1 cellular context compared by ENCODE assay signal in genomic region chr2:112684415-112684775, GRCh38.
TF ChIP-seq lines count a peak whose summit lies in the region.

No MANE protein-coding gene starts in this region.

TF ChIP-seq in GM23338, 12 proteins besides CTCF, POLR2A, EP300 and RAD21 (continued from another document):
- TF ChIP-seq ZNF462 (CRISPR knock-in tag; IDR thresholded peaks at IDR 0.05) (no peak), ZNF114 (CRISPR knock-in tag; IDR thresholded peaks at IDR 0.05) (no peak), EZH2 (IDR thresholded peaks at IDR 0.05; ENCODE audit: low read depth, unreplicated experiment) (no peak), CREB1 (CRISPR knock-in tag; IDR thresholded peaks at IDR 0.05; ENCODE audit: low read depth) (no peak), JUNB (IDR thresholded peaks at IDR 0.05; ENCODE audit: unreplicated experiment) (no peak), NANOG (IDR thresholded peaks at IDR 0.05; ENCODE audit: borderline replicate concordance) (no peak)
- TF ChIP-seq, protein P1, sequence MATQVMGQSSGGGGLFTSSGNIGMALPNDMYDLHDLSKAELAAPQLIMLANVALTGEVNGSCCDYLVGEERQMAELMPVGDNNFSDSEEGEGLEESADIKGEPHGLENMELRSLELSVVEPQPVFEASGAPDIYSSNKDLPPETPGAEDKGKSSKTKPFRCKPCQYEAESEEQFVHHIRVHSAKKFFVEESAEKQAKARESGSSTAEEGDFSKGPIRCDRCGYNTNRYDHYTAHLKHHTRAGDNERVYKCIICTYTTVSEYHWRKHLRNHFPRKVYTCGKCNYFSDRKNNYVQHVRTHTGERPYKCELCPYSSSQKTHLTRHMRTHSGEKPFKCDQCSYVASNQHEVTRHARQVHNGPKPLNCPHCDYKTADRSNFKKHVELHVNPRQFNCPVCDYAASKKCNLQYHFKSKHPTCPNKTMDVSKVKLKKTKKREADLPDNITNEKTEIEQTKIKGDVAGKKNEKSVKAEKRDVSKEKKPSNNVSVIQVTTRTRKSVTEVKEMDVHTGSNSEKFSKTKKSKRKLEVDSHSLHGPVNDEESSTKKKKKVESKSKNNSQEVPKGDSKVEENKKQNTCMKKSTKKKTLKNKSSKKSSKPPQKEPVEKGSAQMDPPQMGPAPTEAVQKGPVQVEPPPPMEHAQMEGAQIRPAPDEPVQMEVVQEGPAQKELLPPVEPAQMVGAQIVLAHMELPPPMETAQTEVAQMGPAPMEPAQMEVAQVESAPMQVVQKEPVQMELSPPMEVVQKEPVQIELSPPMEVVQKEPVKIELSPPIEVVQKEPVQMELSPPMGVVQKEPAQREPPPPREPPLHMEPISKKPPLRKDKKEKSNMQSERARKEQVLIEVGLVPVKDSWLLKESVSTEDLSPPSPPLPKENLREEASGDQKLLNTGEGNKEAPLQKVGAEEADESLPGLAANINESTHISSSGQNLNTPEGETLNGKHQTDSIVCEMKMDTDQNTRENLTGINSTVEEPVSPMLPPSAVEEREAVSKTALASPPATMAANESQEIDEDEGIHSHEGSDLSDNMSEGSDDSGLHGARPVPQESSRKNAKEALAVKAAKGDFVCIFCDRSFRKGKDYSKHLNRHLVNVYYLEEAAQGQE (IDR thresholded peaks at IDR 0.05; ENCODE audit: unreplicated experiment), result no peak
- TF ChIP-seq, protein P2, sequence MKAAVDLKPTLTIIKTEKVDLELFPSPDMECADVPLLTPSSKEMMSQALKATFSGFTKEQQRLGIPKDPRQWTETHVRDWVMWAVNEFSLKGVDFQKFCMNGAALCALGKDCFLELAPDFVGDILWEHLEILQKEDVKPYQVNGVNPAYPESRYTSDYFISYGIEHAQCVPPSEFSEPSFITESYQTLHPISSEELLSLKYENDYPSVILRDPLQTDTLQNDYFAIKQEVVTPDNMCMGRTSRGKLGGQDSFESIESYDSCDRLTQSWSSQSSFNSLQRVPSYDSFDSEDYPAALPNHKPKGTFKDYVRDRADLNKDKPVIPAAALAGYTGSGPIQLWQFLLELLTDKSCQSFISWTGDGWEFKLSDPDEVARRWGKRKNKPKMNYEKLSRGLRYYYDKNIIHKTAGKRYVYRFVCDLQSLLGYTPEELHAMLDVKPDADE (IDR thresholded peaks at IDR 0.05), result no peak
